Comparison of ENCODE assay signal across 18 cellular contexts in genomic region chr17:57329380-57330214, GRCh38.
DNase-seq lines count a peak whose midpoint lies in the region; ATAC-seq and TF ChIP-seq lines count a peak whose summit lies in the region.
"Had no signal": no experiment of that assay in that cellular context is flagged by ENCODE, and none has a peak within 500 bp of the region (broad histone marks: within the 10 kb centered on the region; RNA-seq: fewer than 3 reads in every experiment).

No MANE protein-coding gene starts in this region.

- H3K4me1 ChIP-seq in mucosa of stomach (ENCODE audit: control insufficient read depth, insufficient read depth, low read length), result no peaks in the 10 kb centered on the region
- H3K4me1 ChIP-seq in thoracic aorta (ENCODE audit: control insufficient read depth in 1 of 2, low read depth in 2 of 2), result peaks cover 5 to 20% of the 10 kb centered on the region in 2 donors
- H3K4me1 ChIP-seq: upper lobe of left lung had no signal

- peak overlapping the region; percentile 24 for H3K9ac ChIP-seq in mucosa of stomach (ENCODE audit: low read length)

- peak overlapping the region; percentile 1 to 56 for H3K27ac ChIP-seq in thoracic aorta
- H3K27ac ChIP-seq: cardiac muscle cell, upper lobe of left lung had no signal

- ATAC-seq in T-helper 17 cell, result no peak
- peak; percentile 63 for ATAC-seq in thoracic aorta (ENCODE audit: insufficient number of reproducible peaks, low FRiP score, low read depth)
- no peak for ATAC-seq in GM18867 (IDR thresholded peaks at IDR 0.05; ENCODE audit: unreplicated experiment)

- H3K36me3 ChIP-seq in mucosa of stomach (ENCODE audit: control insufficient read depth, insufficient read depth, low read length), result no peaks in the 10 kb centered on the region
- no peaks in the 10 kb centered on the region for H3K36me3 ChIP-seq in thoracic aorta
- H3K36me3 ChIP-seq: cardiac muscle cell, upper lobe of left lung had no signal

- no peak overlapping the region for H3K4me3 ChIP-seq in fibroblast of villous mesenchyme (ENCODE audit: low read depth, low read length)
- no peak overlapping the region for H3K4me3 ChIP-seq in mucosa of stomach (ENCODE audit: low read length)
- H3K4me3 ChIP-seq in thoracic aorta, result peak overlapping the region; percentile 22
- H3K4me3 ChIP-seq: cardiac muscle cell, upper lobe of left lung had no signal

- peaks cover 15% of the 10 kb centered on the region for H3K4me1 Mint-ChIP-seq in T-helper 17 cell

- H3K27me3 ChIP-seq in mucosa of stomach (ENCODE audit: control insufficient read depth, insufficient read depth, low read length), result no peaks in the 10 kb centered on the region
- H3K27me3 ChIP-seq in thoracic aorta (replicated peaks; ENCODE audit: insufficient read depth), result no peaks in the 10 kb centered on the region
- H3K27me3 ChIP-seq: cardiac muscle cell, upper lobe of left lung had no signal

- no peaks in the 10 kb centered on the region for H3K27me3 Mint-ChIP-seq in T-helper 17 cell
- H3K27me3 Mint-ChIP-seq: activated naive CD4-positive, alpha-beta T cell treated with anti-CD3 and anti-CD28 coated beads, Interleukin-2, amount 50 U/mL, for 24 hours; B cell had no signal

- peaks cover 3% of the 10 kb centered on the region for H3K36me3 Mint-ChIP-seq in T-helper 17 cell (ENCODE audit: low read depth)

- no peak overlapping the region for H3K4me3 Mint-ChIP-seq in T-helper 17 cell
- H3K4me3 Mint-ChIP-seq: activated naive CD4-positive, alpha-beta T cell treated with anti-CD3 and anti-CD28 coated beads, Interleukin-2, amount 50 U/mL, for 24 hours; B cell had no signal

- H3K9me3 ChIP-seq in T-helper 17 cell (ENCODE audit: control insufficient read depth, low read length, poor library complexity, severe bottlenecking), result no peaks in the 10 kb centered on the region
- H3K9me3 ChIP-seq in mucosa of stomach (ENCODE audit: control insufficient read depth, low read length), result no peaks in the 10 kb centered on the region
- no peaks in the 10 kb centered on the region for H3K9me3 ChIP-seq in thoracic aorta
- H3K9me3 ChIP-seq: upper lobe of left lung had no signal

- peak overlapping the region; percentile 1 for H3K27ac Mint-ChIP-seq in T-helper 17 cell
- H3K27ac Mint-ChIP-seq: activated naive CD4-positive, alpha-beta T cell treated with anti-CD3 and anti-CD28 coated beads, Interleukin-2, amount 50 U/mL, for 24 hours; B cell had no signal

- TF ChIP-seq CTCF in fibroblast of villous mesenchyme (IDR thresholded peaks at IDR 0.05; ENCODE audit: insufficient read depth, low read depth, low read length), result no peak
- no peak for TF ChIP-seq CTCF in thoracic aorta (IDR thresholded peaks at IDR 0.05)

- no peak for DNase-seq in T-helper 17 cell
- peak; percentile 20 for DNase-seq in fibroblast of villous mesenchyme (ENCODE audit: low read depth)
- no peak for DNase-seq in thoracic aorta (ENCODE audit: low spot score)
- DNase-seq in NCI-H2107 (lab: John Stamatoyannopoulos, UW), result no peak
- no peak for DNase-seq in effector CD4-positive, alpha-beta T cell
- DNase-seq: activated CD4-positive, alpha-beta T cell treated with anti-CD3 and anti-CD28 coated beads for 1 hour; DMS 273 treated with DMSO at 0.1 percent for 48 hours; glutamatergic neuron; NCI-H2081 treated with DMSO at 0.1 percent for 48 hours; NCI-H774; stimulated activated CD8-positive, alpha-beta memory T cell treated with anti-CD3 and anti-CD28 coated beads, Interleukin-4, amount 100 ng/mL, for 48 hours; T-helper 1 cell; upper lobe of left lung had no signal
